1 cellular context compared by ENCODE assay signal in the genomic region with DNA sequence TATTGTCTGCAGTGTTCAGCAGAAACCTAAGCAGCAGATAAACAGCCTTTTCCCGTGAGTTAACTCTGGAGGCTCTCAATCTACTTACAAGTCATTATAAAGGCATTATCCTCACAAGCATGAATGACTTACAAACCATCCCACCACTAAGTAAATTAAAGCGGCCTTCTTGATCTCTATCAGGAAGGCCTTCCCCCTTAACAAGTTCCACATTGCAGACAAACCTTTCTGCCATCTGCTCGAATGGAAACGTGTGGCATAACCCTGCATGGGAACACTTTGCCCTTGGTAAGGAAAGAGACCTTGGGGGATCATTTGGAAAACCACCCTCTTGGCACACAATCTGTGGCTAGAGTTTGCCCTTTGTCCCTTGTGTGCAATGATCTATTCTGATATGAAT.
TF ChIP-seq lines count a peak whose summit lies in the region.

No MANE protein-coding gene starts in this region.

TF ChIP-seq in HepG2, 621 proteins besides CTCF, POLR2A, EP300 and RAD21 (continued from another document):
- TF ChIP-seq, protein P1, sequence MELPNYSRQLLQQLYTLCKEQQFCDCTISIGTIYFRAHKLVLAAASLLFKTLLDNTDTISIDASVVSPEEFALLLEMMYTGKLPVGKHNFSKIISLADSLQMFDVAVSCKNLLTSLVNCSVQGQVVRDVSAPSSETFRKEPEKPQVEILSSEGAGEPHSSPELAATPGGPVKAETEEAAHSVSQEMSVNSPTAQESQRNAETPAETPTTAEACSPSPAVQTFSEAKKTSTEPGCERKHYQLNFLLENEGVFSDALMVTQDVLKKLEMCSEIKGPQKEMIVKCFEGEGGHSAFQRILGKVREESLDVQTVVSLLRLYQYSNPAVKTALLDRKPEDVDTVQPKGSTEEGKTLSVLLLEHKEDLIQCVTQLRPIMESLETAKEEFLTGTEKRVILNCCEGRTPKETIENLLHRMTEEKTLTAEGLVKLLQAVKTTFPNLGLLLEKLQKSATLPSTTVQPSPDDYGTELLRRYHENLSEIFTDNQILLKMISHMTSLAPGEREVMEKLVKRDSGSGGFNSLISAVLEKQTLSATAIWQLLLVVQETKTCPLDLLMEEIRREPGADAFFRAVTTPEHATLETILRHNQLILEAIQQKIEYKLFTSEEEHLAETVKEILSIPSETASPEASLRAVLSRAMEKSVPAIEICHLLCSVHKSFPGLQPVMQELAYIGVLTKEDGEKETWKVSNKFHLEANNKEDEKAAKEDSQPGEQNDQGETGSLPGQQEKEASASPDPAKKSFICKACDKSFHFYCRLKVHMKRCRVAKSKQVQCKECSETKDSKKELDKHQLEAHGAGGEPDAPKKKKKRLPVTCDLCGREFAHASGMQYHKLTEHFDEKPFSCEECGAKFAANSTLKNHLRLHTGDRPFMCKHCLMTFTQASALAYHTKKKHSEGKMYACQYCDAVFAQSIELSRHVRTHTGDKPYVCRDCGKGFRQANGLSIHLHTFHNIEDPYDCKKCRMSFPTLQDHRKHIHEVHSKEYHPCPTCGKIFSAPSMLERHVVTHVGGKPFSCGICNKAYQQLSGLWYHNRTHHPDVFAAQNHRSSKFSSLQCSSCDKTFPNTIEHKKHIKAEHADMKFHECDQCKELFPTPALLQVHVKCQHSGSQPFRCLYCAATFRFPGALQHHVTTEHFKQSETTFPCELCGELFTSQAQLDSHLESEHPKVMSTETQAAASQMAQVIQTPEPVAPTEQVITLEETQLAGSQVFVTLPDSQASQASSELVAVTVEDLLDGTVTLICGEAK (IDR thresholded peaks at IDR 0.05): no peak
- TF ChIP-seq, protein P1 (CRISPR knock-in tag; IDR thresholded peaks at IDR 0.05): no peak
- TF ChIP-seq ZNF652 (CRISPR knock-in tag; IDR thresholded peaks at IDR 0.05; ENCODE audit: borderline replicate concordance, low read depth) (no peak), ESRRA (CRISPR knock-in tag; IDR thresholded peaks at IDR 0.05; ENCODE audit: low read depth) (no peak), ZNF83 (CRISPR knock-in tag; IDR thresholded peaks at IDR 0.05; ENCODE audit: borderline replicate concordance) (no peak), TCF7 (IDR thresholded peaks at IDR 0.05; ENCODE audit: low read depth) (no peak), MED13 (CRISPR knock-in tag; IDR thresholded peaks at IDR 0.05) (no peak)
TF ChIP-seq in HepG2: peak in this region for 0.
